In the genomic region with DNA sequence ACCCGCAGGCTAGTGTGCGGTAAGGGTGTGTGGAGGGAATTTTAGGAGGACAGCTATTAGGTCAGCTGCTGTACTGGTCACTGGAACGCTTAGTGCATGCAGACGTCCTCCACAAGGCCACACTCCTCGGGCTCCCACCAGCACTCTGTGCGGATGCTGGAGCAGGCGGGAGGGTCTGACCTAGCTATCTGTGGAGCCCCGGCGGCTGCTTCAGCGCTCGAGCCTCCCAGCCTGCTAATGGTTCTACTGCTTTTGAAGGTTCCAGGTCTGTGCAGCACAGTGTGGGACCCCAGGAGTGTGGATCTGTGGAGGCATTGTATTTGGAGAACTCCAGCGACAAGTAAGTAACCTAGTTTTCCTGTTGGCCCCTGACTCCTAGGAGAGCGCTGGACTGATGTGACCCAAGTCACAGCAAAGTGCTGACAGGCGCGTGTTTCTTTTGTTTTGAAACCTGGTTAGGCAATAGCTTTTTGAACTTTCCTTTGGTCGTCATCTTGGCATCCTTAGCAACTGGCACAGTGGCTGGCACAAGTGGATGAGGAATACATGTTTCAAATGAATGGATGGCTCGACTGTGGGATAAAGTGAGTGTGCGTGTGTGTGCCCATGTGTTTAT, we compare ENCODE assay signal across 29 cellular contexts.
"Had no signal": no experiment of that assay in that cellular context is flagged by ENCODE, and none has a peak within 500 bp of the region (broad histone marks: within the 10 kb centered on the region; RNA-seq: fewer than 3 reads in every experiment).

No MANE protein-coding gene starts in this region.

- FAIRE-seq: islet of Langerhans, kidney, urothelium cell line had no signal

- H3K4me1 Mint-ChIP-seq: immature natural killer cell; naive thymus-derived CD8-positive, alpha-beta T cell; nephron; neural crest cell had no signal

- H3K27me3 Mint-ChIP-seq: naive thymus-derived CD8-positive, alpha-beta T cell; progenitor cell of endocrine pancreas; stimulated activated naive CD8-positive, alpha-beta T cell treated with anti-CD3 and anti-CD28 coated beads, Interleukin-15, Interleukin-2, amounts not matched to agents 100 ng/mL and 50 ng/mL, for 24 hours had no signal

- H3K27ac ChIP-seq: heart left ventricle, lower lobe of right lung, neutrophil, right atrium auricular region, skin epidermis, suprapubic skin, thoracic aorta, tibial artery, upper lobe of right lung had no signal

- H3K27ac Mint-ChIP-seq: immature natural killer cell; naive thymus-derived CD8-positive, alpha-beta T cell; nephron; progenitor cell of endocrine pancreas; stimulated activated effector memory CD8-positive, alpha-beta T cell treated with anti-CD3 and anti-CD28 coated beads, Interleukin-12 subunit alpha, Interleukin-12 subunit beta, amount 100 ng/mL, for 72 hours; stimulated activated naive CD8-positive, alpha-beta T cell treated with anti-CD3 and anti-CD28 coated beads, Interleukin-15, Interleukin-2, amounts not matched to agents 100 ng/mL and 50 ng/mL, for 24 hours had no signal

- H3K4me3 ChIP-seq: heart left ventricle, lower lobe of right lung, right atrium auricular region, skin epidermis, suprapubic skin, thoracic aorta, tibial artery, upper lobe of right lung had no signal

- H3K9me3 ChIP-seq: heart left ventricle, lower lobe of right lung, neutrophil, right atrium auricular region, suprapubic skin, thoracic aorta, tibial artery, upper lobe of right lung had no signal

- H3K27me3 ChIP-seq: heart left ventricle, neutrophil, right atrium auricular region, suprapubic skin, tibial artery, upper lobe of right lung had no signal

- DNase-seq: heart left ventricle; hypothalamus; immature natural killer cell; kidney; left colon; left ventricle myocardium superior; lower lobe of right lung; mammary epithelial cell; mesenchymal stem cell; naive thymus-derived CD8-positive, alpha-beta T cell; occipital lobe; stimulated activated CD4-positive, alpha-beta T cell treated with anti-CD3 and anti-CD28 coated beads, Interleukin-12 subunit alpha, Interleukin-12 subunit beta, amount 100 ng/mL, for 4 hours; stimulated activated CD4-positive, alpha-beta T cell treated with anti-CD3 and anti-CD28 coated beads, Interleukin-4, amount 100 ng/mL, for 24 hours; stimulated activated naive CD4-positive, alpha-beta T cell; tibial artery; trophoblast cell; upper lobe of right lung had no signal

- H3K4me1 ChIP-seq: lower lobe of right lung, right atrium auricular region, suprapubic skin, tibial artery, upper lobe of right lung had no signal

- H3K4me3 Mint-ChIP-seq: immature natural killer cell; naive thymus-derived CD8-positive, alpha-beta T cell; nephron; neural crest cell; stimulated activated effector memory CD8-positive, alpha-beta T cell treated with anti-CD3 and anti-CD28 coated beads, Interleukin-12 subunit alpha, Interleukin-12 subunit beta, amount 100 ng/mL, for 72 hours; stimulated activated naive CD8-positive, alpha-beta T cell treated with anti-CD3 and anti-CD28 coated beads, Interleukin-15, Interleukin-2, amounts not matched to agents 100 ng/mL and 50 ng/mL, for 24 hours had no signal

- H3K9me3 Mint-ChIP-seq: immature natural killer cell; naive thymus-derived CD8-positive, alpha-beta T cell; nephron; neural crest cell; stimulated activated effector memory CD8-positive, alpha-beta T cell treated with anti-CD3 and anti-CD28 coated beads, Interleukin-12 subunit alpha, Interleukin-12 subunit beta, amount 100 ng/mL, for 72 hours; stimulated activated naive CD8-positive, alpha-beta T cell treated with anti-CD3 and anti-CD28 coated beads, Interleukin-15, Interleukin-2, amounts not matched to agents 100 ng/mL and 50 ng/mL, for 24 hours had no signal
